Comparison of ENCODE assay signal across 8 cellular contexts in genomic region chr7:73522081-73522818, GRCh38. TPM values are rescaled to one million over a fixed set of nuclear protein-coding genes. Genes with fewer than 3 reads are reported as not detected.
A peak's percentile ranks its signal among the peaks of the same experiment; 100 is the strongest.
DNase-seq lines count a peak whose midpoint lies in the region; ATAC-seq and TF ChIP-seq lines count a peak whose summit lies in the region.

BAZ1B (minus strand) TSS chr7:73522293; CDS start chr7:73521933, 360 bp downstream.

- no peak for TF ChIP-seq CTCF in IMR-90 (conservative IDR thresholded peaks at IDR 0.05; ENCODE audit: low read depth, low read length)

- peak within 1 kb of the TSS; percentile 87 for H4K91ac ChIP-seq in IMR-90 (ENCODE audit: insufficient read depth, low read depth, low read length)

- CTCF ChIA-PET in IMR-90 (lab: Yijun Ruan, JAX), result interaction anchor here (0.6 kb wide), 1 partner anchor 820 kb away, joined by 3 read pairs; no protein-coding TSS in a partner anchor

- DNase-seq in DMS 273 treated with DMSO at 0.1 percent for 48 hours (lab: John Stamatoyannopoulos, UW) (peak; percentile 98), IMR-90 (peak; percentile 97), OCI-M1 (lab: John Stamatoyannopoulos, UW) (peak; percentile 100), activated T-cell treated with anti-CD3 and anti-CD28 coated beads for 24 hours (ENCODE audit: low read depth) (peak; percentile 96), epidermal melanocyte (ENCODE audit: insufficient read length, low spot score) (peak; percentile 99), middle frontal gyrus (ENCODE audit: extremely low spot score, low spot score) (peak; percentile 94)
- peak; percentile 95 to 97 for DNase-seq in stimulated activated CD8-positive, alpha-beta memory T cell treated with anti-CD3 and anti-CD28 coated beads, Interleukin-2, amount 100 ng/mL, for 48 hours (ENCODE audit: low read depth in 2 of 2)

- peak within 1 kb of the TSS; percentile 93 for H3K23ac ChIP-seq in IMR-90 (ENCODE audit: low read depth, low read length)

- peak within 1 kb of the TSS; percentile 86 for H2BK120ac ChIP-seq in IMR-90 (ENCODE audit: low read depth, low read length)

- H2AFZ ChIP-seq in IMR-90 (replicated peaks; ENCODE audit: low read length, poor library complexity), result peak within 1 kb of the TSS; percentile 98

- peak within 1 kb of the TSS; percentile 97 for H3K4ac ChIP-seq in IMR-90 (ENCODE audit: low read depth, low read length)

- H4K5ac ChIP-seq in IMR-90 (ENCODE audit: low read depth, low read length), result peak within 1 kb of the TSS; percentile 77

- peaks cover 0 to 20% of the 10 kb centered on the region in 2 experiments; a peak in 2 of 4 replicates for H3K79me1 ChIP-seq in IMR-90 (ENCODE audit: low read depth in 1 of 2, low read length in 2 of 2)

- peak; percentile 90 for ATAC-seq in GM21528 (IDR thresholded peaks at IDR 0.05; ENCODE audit: low FRiP score, unreplicated experiment)
- peak; percentile 95 for ATAC-seq in IMR-90 (ENCODE audit: low read depth)

- POLR2A ChIA-PET in IMR-90 (lab: Charles Lee; ENCODE audit: unreplicated experiment), result interaction anchor here (0.5 kb wide), 1 partner anchor 56 kb away, joined by 3 read pairs; the partner anchor contains the start of gene TBL2

- peaks cover 6% of the 10 kb centered on the region for H3K4me1 ChIP-seq in IMR-90 (ENCODE audit: control insufficient read depth, insufficient read depth, low read length)

- H2BK5ac ChIP-seq in IMR-90 (ENCODE audit: low read depth, low read length, poor library complexity, severe bottlenecking), result peak within 1 kb of the TSS; percentile 86

- peak within 1 kb of the TSS; percentile 80; the same call in 1 of the 3 replicates for H2BK15ac ChIP-seq in IMR-90 (ENCODE audit: low read depth, low read length)

- dilution Hi-C loops in IMR-90 (cut with HindIII; ENCODE audit: low sequenced_read_pairs, unreplicated experiment), result no loop called here

- intact Hi-C loops in IMR-90 (cut with micrococcal nuclease), result loop anchor here (2.0 to 5.0 kb wide), 2 partner anchors 35 to 145 kb away; partner anchors contain the start of genes BCL7B and VPS37D

- in situ Hi-C loops in IMR-90 (cut with MboI; ENCODE audit: low sequenced_read_pairs), result no loop called here

- H4K20me1 ChIP-seq in IMR-90 (ENCODE audit: insufficient read depth, low read length), result peaks cover 39% of the 10 kb centered on the region

- H3K18ac ChIP-seq in IMR-90 (ENCODE audit: low read depth, low read length), result peak within 1 kb of the TSS; percentile 55

- H3K56ac ChIP-seq in IMR-90 (ENCODE audit: extremely low read depth, insufficient read depth, low read length), result peak within 1 kb of the TSS; percentile 80

- peak within 1 kb of the TSS; percentile 95 for H2AK9ac ChIP-seq in IMR-90 (replicated peaks; ENCODE audit: low read depth, low read length, poor library complexity)

- H3K27ac ChIP-seq in IMR-90 (ENCODE audit: insufficient read depth, low read length), result peak within 1 kb of the TSS; percentile 98

- H3K9ac ChIP-seq in IMR-90 (ENCODE audit: low read depth, low read length), result peak within 1 kb of the TSS; percentile 99

- peak within 1 kb of the TSS; percentile 88 to 93 for H4K8ac ChIP-seq in IMR-90 (ENCODE audit: low read depth in 2 of 2, low read length in 2 of 2)

- peak within 1 kb of the TSS; percentile 72 for H2BK20ac ChIP-seq in IMR-90 (ENCODE audit: low read depth, low read length)

- no peaks in the 10 kb centered on the region for H3K27me3 ChIP-seq in IMR-90 (ENCODE audit: control insufficient read depth, insufficient read depth, low read length)

- no peak for TF ChIP-seq POLR2A in IMR-90 (IDR thresholded peaks at IDR 0.05; ENCODE audit: low read depth, low read length)

- 1% methylated on average over 18 of the region's 76 CpGs; no CpG with 5 or more reads in 1 of the 2 experiments for WGBS in IMR-90 (ENCODE audit: extremely low coverage in 2 of 2, insufficient read length in 1 of 2), 2 experiments

- peak within 1 kb of the TSS; percentile 60 for H3K4me3 ChIP-seq in IMR-90 (ENCODE audit: insufficient read depth, low read depth, low read length)

- peaks cover 5% of the 10 kb centered on the region for H3K9me1 ChIP-seq in IMR-90 (ENCODE audit: insufficient read depth, low read length)

- H3K36me3 ChIP-seq in IMR-90 (ENCODE audit: control insufficient read depth, insufficient read depth, low read length), result peaks cover 4% of the 10 kb centered on the region; the same call in 1 of the 2 replicates

- no peaks in the 10 kb centered on the region for H3K9me3 ChIP-seq in IMR-90 (ENCODE audit: control insufficient read depth, insufficient read depth, low read length)

- no TSS peak for BruUV-seq in IMR-90 (replicated peaks; lab: Mats Ljungman, UMichigan)

- H3K4me2 ChIP-seq in IMR-90 (ENCODE audit: low read depth, low read length), result peak within 1 kb of the TSS; percentile 89

- peak within 1 kb of the TSS; percentile 89 for H2AK5ac ChIP-seq in IMR-90 (ENCODE audit: low read depth, low read length)

- no peak for TF ChIP-seq RAD21 in IMR-90 (IDR thresholded peaks at IDR 0.05; ENCODE audit: low read length)

- peak within 1 kb of the TSS; percentile 91 for H3K14ac ChIP-seq in IMR-90 (replicated peaks; ENCODE audit: low read depth, low read length)

TF ChIP-seq in IMR-90, 13 proteins besides CTCF, POLR2A, EP300 and RAD21:
- TF ChIP-seq RCOR1 (IDR thresholded peaks at IDR 0.05; ENCODE audit: insufficient replicate concordance, low read length) (no peak), CEBPB (IDR thresholded peaks at IDR 0.05; ENCODE audit: low read depth, low read length) (0 out of 2 replicates have a peak, but pooled peaks have one; percentile 14), FOS (IDR thresholded peaks at IDR 0.05; ENCODE audit: low read depth, low read length) (peak; percentile 76; the same call in 1 of the 2 replicates), MAFK (IDR thresholded peaks at IDR 0.05; ENCODE audit: low read depth, low read length) (no peak), MAZ (IDR thresholded peaks at IDR 0.05; ENCODE audit: borderline replicate concordance, low read depth, low read length) (no peak; the same call in 1 of the 2 replicates), NFE2L2 (IDR thresholded peaks at IDR 0.05; ENCODE audit: low read depth, low read length) (no peak), RFX5 (IDR thresholded peaks at IDR 0.05; ENCODE audit: low read depth, low read length) (no peak), BHLHE40 (IDR thresholded peaks at IDR 0.05; ENCODE audit: low read depth, low read length) (peak; percentile 31; the same call in 1 of the 2 replicates), USF2 (IDR thresholded peaks at IDR 0.05; ENCODE audit: low read depth, low read length) (0 out of 2 replicates have a peak, but pooled peaks have one; percentile 11), SMC3 (IDR thresholded peaks at IDR 0.05; ENCODE audit: low read depth, low read length) (no peak), CHD1 (IDR thresholded peaks at IDR 0.05; ENCODE audit: low read depth, low read length) (no peak), MXI1 (IDR thresholded peaks at IDR 0.05; ENCODE audit: borderline replicate concordance, low read depth, low read length) (peak; percentile 21; the same call in 1 of the 2 replicates)
- TF ChIP-seq, protein P1, sequence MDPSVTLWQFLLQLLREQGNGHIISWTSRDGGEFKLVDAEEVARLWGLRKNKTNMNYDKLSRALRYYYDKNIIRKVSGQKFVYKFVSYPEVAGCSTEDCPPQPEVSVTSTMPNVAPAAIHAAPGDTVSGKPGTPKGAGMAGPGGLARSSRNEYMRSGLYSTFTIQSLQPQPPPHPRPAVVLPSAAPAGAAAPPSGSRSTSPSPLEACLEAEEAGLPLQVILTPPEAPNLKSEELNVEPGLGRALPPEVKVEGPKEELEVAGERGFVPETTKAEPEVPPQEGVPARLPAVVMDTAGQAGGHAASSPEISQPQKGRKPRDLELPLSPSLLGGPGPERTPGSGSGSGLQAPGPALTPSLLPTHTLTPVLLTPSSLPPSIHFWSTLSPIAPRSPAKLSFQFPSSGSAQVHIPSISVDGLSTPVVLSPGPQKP (IDR thresholded peaks at IDR 0.05; ENCODE audit: borderline replicate concordance, low read depth, low read length), result no peak

RNA-seq across cellular contexts. Expression of gene BAZ1B, which starts in this region (rescaled TPM):
- total RNA-seq in IMR-90 (2012; rRNA removed), result 45.0 and 60.8 TPM in 2 replicates
- 16.8 and 20.2 TPM in 2 replicates for polyA plus RNA-seq in IMR-90 (2012; rRNA removed)
- 4.8 and 7.6 TPM in 2 replicates for polyA plus RNA-seq in IMR-90 (2012; cell fraction: cytosol; rRNA removed)
- polyA plus RNA-seq in IMR-90 (2012; cell fraction: nucleus; rRNA removed; ENCODE audit: low replicate concordance), result 5.5 and 17.3 TPM in 2 replicates

Comparison
In these comparisons a context has a peak if more than half of its experiments do, and no peak if none do; other contexts are left out.
1. Peak in every context shown above with its lines: DNase-seq, ATAC-seq, H3K4me3 ChIP-seq and H3K27ac ChIP-seq.